ENCODE assay signal across 1 cellular context in the genomic region with DNA sequence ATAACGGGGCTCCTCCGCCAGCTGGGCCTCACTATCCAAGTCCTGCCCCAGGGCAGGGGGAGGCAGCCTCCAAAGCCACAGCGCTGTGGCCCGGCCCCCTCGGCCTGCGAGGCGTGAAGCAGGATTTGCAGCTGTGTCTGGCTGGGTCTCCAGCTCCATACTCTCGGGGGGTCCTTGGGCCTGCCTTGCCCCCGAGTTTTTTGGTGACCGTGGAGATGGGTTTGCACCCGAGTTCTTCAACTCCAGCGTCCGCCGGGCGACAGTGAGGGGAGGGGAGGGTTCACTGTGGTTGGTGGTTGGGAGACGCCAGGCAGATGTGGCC.
TF ChIP-seq lines count a peak whose summit lies in the region.

No MANE protein-coding gene starts in this region.

TF ChIP-seq in HepG2, 621 proteins besides CTCF, POLR2A, EP300 and RAD21:
- TF ChIP-seq ZNF44 (CRISPR knock-in tag; IDR thresholded peaks at IDR 0.05) = no peak
- peak; percentile 42; the same call in 1 of the 2 replicates for TF ChIP-seq ZNF274 (CRISPR knock-in tag; IDR thresholded peaks at IDR 0.05)
- no peak for TF ChIP-seq HOXD1 (CRISPR knock-in tag; IDR thresholded peaks at IDR 0.05)
- TF ChIP-seq EZH2 (conservative IDR thresholded peaks at IDR 0.05; ENCODE audit: low read depth, low read length) = peak; percentile 98
TF ChIP-seq in HepG2: peak in this region for 2.
